Comparison of ENCODE assay signal across 2 cellular contexts in genomic region chr5:109819878-109820277, GRCh38.
TF ChIP-seq lines count a peak whose summit lies in the region.

No MANE protein-coding gene starts in this region.

TF ChIP-seq in SK-N-SH, 30 proteins besides CTCF, POLR2A, EP300 and RAD21 (continued from another document):
- TF ChIP-seq, protein P1, sequence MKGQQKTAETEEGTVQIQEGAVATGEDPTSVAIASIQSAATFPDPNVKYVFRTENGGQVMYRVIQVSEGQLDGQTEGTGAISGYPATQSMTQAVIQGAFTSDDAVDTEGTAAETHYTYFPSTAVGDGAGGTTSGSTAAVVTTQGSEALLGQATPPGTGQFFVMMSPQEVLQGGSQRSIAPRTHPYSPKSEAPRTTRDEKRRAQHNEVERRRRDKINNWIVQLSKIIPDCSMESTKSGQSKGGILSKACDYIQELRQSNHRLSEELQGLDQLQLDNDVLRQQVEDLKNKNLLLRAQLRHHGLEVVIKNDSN (IDR thresholded peaks at IDR 0.05; ENCODE audit: borderline replicate concordance, low read depth): no peak
- TF ChIP-seq RXRA (IDR thresholded peaks at IDR 0.05; ENCODE audit: borderline replicate concordance, low read depth) (no peak), NRF1 (IDR thresholded peaks at IDR 0.05; ENCODE audit: low read depth, low read length) (no peak), TEAD4 (IDR thresholded peaks at IDR 0.05; ENCODE audit: borderline replicate concordance, insufficient read depth) (no peak), RFX5 (IDR thresholded peaks at IDR 0.05; ENCODE audit: low read length) (no peak), MAX (IDR thresholded peaks at IDR 0.05; ENCODE audit: low read depth) (no peak), MXI1 (IDR thresholded peaks at IDR 0.05; ENCODE audit: low read depth, low read length) (no peak)

TF ChIP-seq in SK-N-SH treated with all-trans-retinoic acid at 6 μM for 48 hours, 23 proteins besides CTCF, POLR2A, EP300 and RAD21:
- no peak for TF ChIP-seq POU6F1 (CRISPR knock-in tag; IDR thresholded peaks at IDR 0.05; ENCODE audit: borderline replicate concordance, low read depth)
TF ChIP-seq in SK-N-SH treated with all-trans-retinoic acid at 6 μM for 48 hours: peak in this region for 0.
